7 cellular contexts compared by ENCODE assay signal in genomic region chr21:37367301-37367757, GRCh38. TPM values are rescaled to one million over a fixed set of nuclear protein-coding genes. Genes with fewer than 3 reads are reported as not detected.
DNase-seq lines count a peak whose midpoint lies in the region; ATAC-seq and TF ChIP-seq lines count a peak whose summit lies in the region.

No MANE protein-coding gene starts in this region.

- in situ Hi-C loops in astrocyte of the spinal cord (cut with HindIII; ENCODE audit: low sequenced_read_pairs) = no loop called here

- H3K27me3 ChIP-seq in HUES48 (ENCODE audit: control insufficient read depth, insufficient read depth, low read length) (no peaks in the 10 kb centered on the region), right lobe of liver (no peaks in the 10 kb centered on the region), tibial nerve (no peaks in the 10 kb centered on the region)

- no peaks in the 10 kb centered on the region for H3K9me3 ChIP-seq in HUES48 (ENCODE audit: control insufficient read depth, insufficient read depth, low read length)
- no peaks in the 10 kb centered on the region for H3K9me3 ChIP-seq in right lobe of liver
- H3K9me3 ChIP-seq in tibial nerve = no peaks in the 10 kb centered on the region

- H3K9ac ChIP-seq in HUES48 (ENCODE audit: low read depth, low read length) = peak overlapping the region; percentile 95

- ATAC-seq in right lobe of liver = no peak

- TF ChIP-seq CTCF in astrocyte of the spinal cord (IDR thresholded peaks at IDR 0.05; ENCODE audit: low read depth, low read length) (no peak), right lobe of liver (IDR thresholded peaks at IDR 0.05) (no peak), tibial nerve (IDR thresholded peaks at IDR 0.05) (no peak)

- whole genome bisulfite sequencing in right lobe of liver (ENCODE audit: insufficient coverage, low coverage, low lambda C conversion rate, missing lambda C conversion rate) = no CpG with 5 or more reads among the region's 75 CpGs
- 0 to 1% methylated on average over 2 to 53 of the region's 75 CpGs for WGBS in tibial nerve, 2 donors

- H3K36me3 ChIP-seq in HUES48 (ENCODE audit: control insufficient read depth, insufficient read depth, low read length) (no peaks in the 10 kb centered on the region), right lobe of liver (no peaks in the 10 kb centered on the region), tibial nerve (no peaks in the 10 kb centered on the region)

- H3K27ac ChIP-seq in HUES48 (ENCODE audit: low read depth, low read length) (peak overlapping the region; percentile 100), right lobe of liver (peak overlapping the region; percentile 100), tibial nerve (peak overlapping the region; percentile 99 to 100 (median 100))

- intact Hi-C loops in right lobe of liver (cut with DNase I) = loop anchor here in 1 of 2 donors (10.0 kb wide), 1 partner anchor 103 kb away; the partner anchor contains the start of gene VPS26C

- peak; percentile 4 for TF ChIP-seq POLR2A in GM10847 (IDR thresholded peaks at IDR 0.05; ENCODE audit: extremely low read depth, insufficient read length)
- TF ChIP-seq POLR2A in right lobe of liver (IDR thresholded peaks at IDR 0.05) = no peak
- no peak for TF ChIP-seq POLR2A in tibial nerve (IDR thresholded peaks at IDR 0.05)

- peak overlapping the region; percentile 68 for H3K4me3 ChIP-seq in HUES48 (ENCODE audit: low read depth, low read length)
- H3K4me3 ChIP-seq in astrocyte of the spinal cord (ENCODE audit: low read depth, low read length) = peak overlapping the region; percentile 56
- peak overlapping the region; percentile 70 to 90 (median 75) for H3K4me3 ChIP-seq in right lobe of liver
- H3K4me3 ChIP-seq in tibial nerve = peak overlapping the region; percentile 79 to 97 (median 92)

- H3K4me1 ChIP-seq in HUES48 (ENCODE audit: control insufficient read depth, insufficient read depth, low read length) = peaks cover 35% of the 10 kb centered on the region
- H3K4me1 ChIP-seq in right lobe of liver = peaks cover 0 to 43% (median 12%) of the 10 kb centered on the region in 4 donors
- peaks cover 0 to 52% (median 25%) of the 10 kb centered on the region in 4 donors for H3K4me1 ChIP-seq in tibial nerve

- no peak for TF ChIP-seq EP300 in tibial nerve (IDR thresholded peaks at IDR 0.05)

- DNase-seq in astrocyte of the spinal cord (ENCODE audit: low read depth, low spot score) = no peak
- DNase-seq in right lobe of liver = peak; percentile 41 to 60 (median 53)
- no peak for DNase-seq in tibial nerve (ENCODE audit: low spot score in 2 of 2)
- DNase-seq in NAMALWA (ENCODE audit: low spot score) = no peak
- no peak for DNase-seq in NCI-H2171 treated with DMSO at 0.1 percent for 48 hours (lab: John Stamatoyannopoulos, UW)

RNA-seq across cellular contexts. Expression of gene DYRK1A, which starts 0.8 kb away (rescaled TPM):
- total RNA-seq in right lobe of liver = 10 to 100 TPM; 20.6 to 32.5 (median 25.7) TPM
- 10 to 100 TPM; 65.8 to 81.6 (median 68.2) TPM for total RNA-seq in tibial nerve

Comparison
In these comparisons a context has a peak if more than half of its experiments do, and no peak if none do; other contexts are left out.
1. DNase-seq: peak in right lobe of liver (3 of 3); none in astrocyte of the spinal cord (single experiment), tibial nerve (0 of 2), NAMALWA (single experiment) and NCI-H2171 treated with DMSO at 0.1 percent for 48 hours (single experiment).
2. Peak in every context shown above with its lines, with median percentiles within 50 percentile points of each other: H3K27ac ChIP-seq and H3K4me3 ChIP-seq.